Comparison of ENCODE assay signal across 25 cellular contexts in genomic region chr1:232439011-232439410, GRCh38.
"Had no signal": no experiment of that assay in that cellular context is flagged by ENCODE, and none has a peak within 500 bp of the region (broad histone marks: within the 10 kb centered on the region; RNA-seq: fewer than 3 reads in every experiment).

No MANE protein-coding gene starts in this region.

- H3K4me3 ChIP-seq: coronary artery had no signal

- H3K27me3 Mint-ChIP-seq: activated CD4-positive, alpha-beta T cell treated with anti-CD3 and anti-CD28 coated beads, Interleukin-2, amount 10 ng/mL, durations not matched to agents 7 days and 5 days; activated CD8-positive, alpha-beta T cell treated with anti-CD3 and anti-CD28 coated beads for 36 hours; activated naive CD8-positive, alpha-beta T cell; activated T-helper 17 cell treated with anti-CD3 and anti-CD28 coated beads, Interleukin-2, amount 50 U/mL, for 72 hours; central memory CD8-positive, alpha-beta T cell; effector memory CD8-positive, alpha-beta T cell; T-helper 17 cell had no signal

- H3K27ac Mint-ChIP-seq: activated CD4-positive, alpha-beta T cell treated with anti-CD3 and anti-CD28 coated beads, Interleukin-2, amount 10 ng/mL, durations not matched to agents 7 days and 5 days; activated CD8-positive, alpha-beta T cell treated with anti-CD3 and anti-CD28 coated beads for 36 hours; activated naive CD8-positive, alpha-beta T cell; activated T-helper 17 cell treated with anti-CD3 and anti-CD28 coated beads, Interleukin-2, amount 50 U/mL, for 72 hours; effector memory CD8-positive, alpha-beta T cell; T-helper 17 cell; T-helper 2 cell treated with Interferon-gamma antibody and Interleukin-4, amounts not matched to agents 5 μg/mL and 100 μg/mL, for 36 hours had no signal

- H3K36me3 ChIP-seq: brain microvascular endothelial cell had no signal

- H3K27ac ChIP-seq: brain microvascular endothelial cell, coronary artery, epithelial cell of prostate had no signal

- H3K4me1 Mint-ChIP-seq: activated CD4-positive, alpha-beta T cell treated with anti-CD3 and anti-CD28 coated beads, Interleukin-2, amount 10 ng/mL, durations not matched to agents 7 days and 5 days; activated T-helper 17 cell treated with anti-CD3 and anti-CD28 coated beads, Interleukin-2, amount 50 U/mL, for 72 hours; central memory CD8-positive, alpha-beta T cell; T-helper 17 cell had no signal

- DNase-seq: activated CD4-positive, alpha-beta T cell treated with anti-CD3 and anti-CD28 coated beads for 1 hour; activated CD4-positive, alpha-beta T cell treated with anti-CD3 and anti-CD28 coated beads for 4 hours; activated CD4-positive, alpha-beta T cell treated with anti-CD3 and anti-CD28 coated beads, Interleukin-2, amount 10 ng/mL, durations not matched to agents 7 days and 5 days; activated CD4-positive, alpha-beta T cell treated with anti-CD3 and anti-CD28 coated beads, Interleukin-2, amount 50 U/mL, for 4 hours; activated CD8-positive, alpha-beta memory T cell treated with anti-CD3 and anti-CD28 coated beads for 24 hours; activated CD8-positive, alpha-beta T cell treated with anti-CD3 and anti-CD28 coated beads for 36 hours; activated effector memory CD4-positive, alpha-beta T cell treated with Interleukin-2 at 50 U/mL for 16 hours; activated gamma-delta T cell treated with Interleukin-2 at 50 U/mL for 16 hours; activated naive CD4-positive, alpha-beta T cell treated with anti-CD3 and anti-CD28 coated beads, Interleukin-2, amount 50 U/mL, for 16 hours; activated naive CD4-positive, alpha-beta T cell treated with Interleukin-2 at 50 U/mL for 16 hours; activated T-cell treated with anti-CD3 and anti-CD28 coated beads, Interleukin-2, amount 50 U/mL, for 4 hours; amniotic stem cell; brain microvascular endothelial cell; effector CD4-positive, alpha-beta T cell; effector memory CD8-positive, alpha-beta T cell; foreskin fibroblast; T-helper 1 cell; T-helper 17 cell; T1000 had no signal

- H3K27me3 ChIP-seq: brain microvascular endothelial cell had no signal

- H3K9me3 Mint-ChIP-seq: activated CD4-positive, alpha-beta T cell treated with anti-CD3 and anti-CD28 coated beads, Interleukin-2, amount 10 ng/mL, durations not matched to agents 7 days and 5 days; activated CD8-positive, alpha-beta T cell treated with anti-CD3 and anti-CD28 coated beads for 36 hours; activated T-cell treated with anti-CD3 and anti-CD28 coated beads, Interleukin-2, amount 50 U/mL, for 4 hours; activated T-helper 17 cell treated with anti-CD3 and anti-CD28 coated beads, Interleukin-2, amount 50 U/mL, for 72 hours; central memory CD8-positive, alpha-beta T cell; effector memory CD8-positive, alpha-beta T cell; T-helper 2 cell treated with Interferon-gamma antibody and Interleukin-4, amounts not matched to agents 5 μg/mL and 100 μg/mL, for 36 hours had no signal

- H3K36me3 Mint-ChIP-seq: activated naive CD8-positive, alpha-beta T cell had no signal

- ATAC-seq: activated CD8-positive, alpha-beta T cell treated with anti-CD3 and anti-CD28 coated beads for 36 hours; activated T-cell treated with anti-CD3 and anti-CD28 coated beads, Interleukin-2, amount 50 U/mL, for 4 hours; activated T-helper 17 cell treated with anti-CD3 and anti-CD28 coated beads, Interleukin-2, amount 50 U/mL, for 72 hours; effector memory CD8-positive, alpha-beta T cell; T-helper 17 cell had no signal

- H3K4me3 Mint-ChIP-seq: activated CD4-positive, alpha-beta T cell treated with anti-CD3 and anti-CD28 coated beads, Interleukin-2, amount 10 ng/mL, durations not matched to agents 7 days and 5 days; activated CD8-positive, alpha-beta T cell treated with anti-CD3 and anti-CD28 coated beads for 36 hours; activated naive CD8-positive, alpha-beta T cell; activated T-cell treated with anti-CD3 and anti-CD28 coated beads, Interleukin-2, amount 50 U/mL, for 4 hours; activated T-helper 17 cell treated with anti-CD3 and anti-CD28 coated beads, Interleukin-2, amount 50 U/mL, for 72 hours; central memory CD8-positive, alpha-beta T cell; effector memory CD8-positive, alpha-beta T cell; T-helper 17 cell; T-helper 2 cell treated with Interferon-gamma antibody and Interleukin-4, amounts not matched to agents 5 μg/mL and 100 μg/mL, for 36 hours had no signal
